ENCODE assay signal across 15 cellular contexts in genomic region chr19:16874250-16874977, GRCh38. TPM values are rescaled to one million over a fixed set of nuclear protein-coding genes. Genes with fewer than 3 reads are reported as not detected.
DNase-seq lines count a peak whose midpoint lies in the region; ATAC-seq, FAIRE-seq and TF ChIP-seq lines count a peak whose summit lies in the region.
"Had no signal": no experiment of that assay in that cellular context is flagged by ENCODE, and none has a peak within 500 bp of the region (broad histone marks: within the 10 kb centered on the region; RNA-seq: fewer than 3 reads in every experiment).

No MANE protein-coding gene starts in this region.

- H3K36me3 ChIP-seq in endothelial cell of umbilical vein (ENCODE audit: control insufficient read depth in 2 of 2, extremely low read depth in 1 of 2, insufficient read depth in 2 of 2, low read length in 2 of 2) (peaks cover 27 to 39% of the 10 kb centered on the region in 2 experiments), subcutaneous abdominal adipose tissue (ENCODE audit: control insufficient read depth in 5 of 5, insufficient read depth in 5 of 5, low read length in 5 of 5) (peaks cover 3 to 80% (median 72%) of the 10 kb centered on the region in 5 donors)

- CTCF ChIA-PET in endothelial cell of umbilical vein (lab: Charles Lee): no interaction called here

- no peaks in the 10 kb centered on the region for H3K9me3 ChIP-seq in endothelial cell of umbilical vein (replicated peaks; ENCODE audit: control insufficient read depth, insufficient read depth, low read length)
- H3K9me3 ChIP-seq in subcutaneous abdominal adipose tissue (ENCODE audit: control insufficient read depth in 5 of 5, low read length in 5 of 5): no peaks in the 10 kb centered on the region
- H3K9me3 ChIP-seq: thoracic aorta had no signal

- H3K27ac ChIP-seq in VCaP (peak overlapping the region; percentile 26; the same call in 1 of the 2 replicates), endothelial cell of umbilical vein (ENCODE audit: insufficient read depth, low read depth, low read length) (peak overlapping the region; percentile 40), subcutaneous abdominal adipose tissue (ENCODE audit: low read depth, low read length) (peak overlapping the region; percentile 32)
- H3K27ac ChIP-seq: thoracic aorta had no signal

- H3K27ac Mint-ChIP-seq in activated T-cell treated with anti-CD3 and anti-CD28 coated beads, Interleukin-2, amount 50 U/mL, for 72 hours: peak overlapping the region; percentile 78

- no peak overlapping the region for H3K9ac ChIP-seq in endothelial cell of umbilical vein (replicated peaks; ENCODE audit: extremely low read depth, insufficient read depth, low read length)
- H3K9ac ChIP-seq in subcutaneous abdominal adipose tissue (ENCODE audit: low read length in 5 of 5): no peak overlapping the region

- TF ChIP-seq POLR2A in endothelial cell of umbilical vein (IDR thresholded peaks at IDR 0.05; ENCODE audit: low read depth, low read length): no peak

- H3K27me3 ChIP-seq in endothelial cell of umbilical vein (ENCODE audit: control insufficient read depth in 2 of 2, insufficient read depth in 2 of 2, low read length in 2 of 2): no peaks in the 10 kb centered on the region
- no peaks in the 10 kb centered on the region for H3K27me3 ChIP-seq in subcutaneous abdominal adipose tissue (ENCODE audit: control insufficient read depth in 5 of 5, insufficient read depth in 4 of 5, low read length in 5 of 5)

- intact Hi-C loops in endothelial cell of umbilical vein (cut with micrococcal nuclease): no loop called here

- POLR2A ChIA-PET in endothelial cell of umbilical vein (lab: Charles Lee): no interaction called here

- peaks cover 27% of the 10 kb centered on the region for H3K4me1 ChIP-seq in endothelial cell of umbilical vein (ENCODE audit: control insufficient read depth, extremely low read depth, insufficient read depth, low read length)
- H3K4me1 ChIP-seq in subcutaneous abdominal adipose tissue (ENCODE audit: control insufficient read depth in 5 of 5, insufficient read depth in 5 of 5, low read length in 5 of 5): peaks cover 0 to 55% (median 24%) of the 10 kb centered on the region in 5 donors

- H3K9me3 Mint-ChIP-seq in activated T-cell treated with anti-CD3 and anti-CD28 coated beads, Interleukin-2, amount 50 U/mL, for 72 hours: peaks cover 0 to 8% of the 10 kb centered on the region in 2 donors
- no peaks in the 10 kb centered on the region for H3K9me3 Mint-ChIP-seq in activated T-cell treated with anti-CD3 and anti-CD28 coated beads, Interleukin-2, amount 50 U/mL, for 4 hours

- no peaks in the 10 kb centered on the region for H3K9me1 ChIP-seq in endothelial cell of umbilical vein (replicated peaks; ENCODE audit: control insufficient read depth, extremely low read depth, insufficient read depth, low read length)

- BruUV-seq in endothelial cell of umbilical vein (replicated peaks; lab: Mats Ljungman, UMichigan): no TSS peak

- H3K36me3 Mint-ChIP-seq in activated T-cell treated with anti-CD3 and anti-CD28 coated beads, Interleukin-2, amount 50 U/mL, for 72 hours (ENCODE audit: insufficient read depth in 2 of 2): peaks cover 7 to 17% of the 10 kb centered on the region in 2 donors
- H3K36me3 Mint-ChIP-seq in activated T-cell treated with anti-CD3 and anti-CD28 coated beads, Interleukin-2, amount 50 U/mL, for 4 hours (ENCODE audit: insufficient read depth): peaks cover 33% of the 10 kb centered on the region

- DNase-seq in activated T-cell treated with anti-CD3 and anti-CD28 coated beads, Interleukin-2, amount 50 U/mL, for 72 hours: no peak
- DNase-seq in activated T-cell treated with anti-CD3 and anti-CD28 coated beads, Interleukin-2, amount 50 U/mL, for 4 hours: no peak
- DNase-seq in endothelial cell of umbilical vein (ENCODE audit: low read depth, low spot score) (no peak), T1000 (lab: John Stamatoyannopoulos, UW) (no peak), hypothalamus (lab: John Stamatoyannopoulos, UW) (no peak)
- DNase-seq: activated CD4-positive, alpha-beta T cell treated with anti-CD3 and anti-CD28 coated beads for 48 hours; hippocampal formation; NCI-H1105 treated with DMSO at 0.1 percent for 48 hours; NCI-H524 treated with DMSO at 0.1 percent for 48 hours; Right ventricle myocardium superior had no signal

- H3K27me3 Mint-ChIP-seq in activated T-cell treated with anti-CD3 and anti-CD28 coated beads, Interleukin-2, amount 50 U/mL, for 72 hours (ENCODE audit: low read depth): no peaks in the 10 kb centered on the region
- no peaks in the 10 kb centered on the region for H3K27me3 Mint-ChIP-seq in activated T-cell treated with anti-CD3 and anti-CD28 coated beads, Interleukin-2, amount 50 U/mL, for 4 hours (ENCODE audit: low read depth)

- no peaks in the 10 kb centered on the region for H4K20me1 ChIP-seq in endothelial cell of umbilical vein (replicated peaks; ENCODE audit: control insufficient read depth, extremely low read depth, insufficient read depth, low read length)

- no peak overlapping the region for H3K4me3 Mint-ChIP-seq in activated T-cell treated with anti-CD3 and anti-CD28 coated beads, Interleukin-2, amount 50 U/mL, for 72 hours
- no peak overlapping the region for H3K4me3 Mint-ChIP-seq in activated T-cell treated with anti-CD3 and anti-CD28 coated beads, Interleukin-2, amount 50 U/mL, for 4 hours

- no peak overlapping the region for H3K4me3 ChIP-seq in endothelial cell of umbilical vein (replicated peaks in 1 of 3; ENCODE audit: insufficient read depth in 1 of 3, low read depth in 1 of 3, low read length in 3 of 3)
- no peak overlapping the region for H3K4me3 ChIP-seq in subcutaneous abdominal adipose tissue (ENCODE audit: low read depth in 1 of 5, low read length in 5 of 5)
- H3K4me3 ChIP-seq: thoracic aorta had no signal

- H3K79me2 ChIP-seq in endothelial cell of umbilical vein (ENCODE audit: control insufficient read depth, insufficient read depth, low read length): peaks cover 27% of the 10 kb centered on the region

- H3K4me2 ChIP-seq in endothelial cell of umbilical vein (ENCODE audit: insufficient read depth, low read length): no peak overlapping the region

- no peak for ATAC-seq in activated T-cell treated with anti-CD3 and anti-CD28 coated beads, Interleukin-2, amount 50 U/mL, for 72 hours (replicated peaks in 1 of 2)
- no peak for ATAC-seq in activated T-cell treated with anti-CD3 and anti-CD28 coated beads, Interleukin-2, amount 50 U/mL, for 4 hours
- ATAC-seq in HG02884 (IDR thresholded peaks at IDR 0.05; ENCODE audit: unreplicated experiment): no peak

- H3K4me1 Mint-ChIP-seq in activated T-cell treated with anti-CD3 and anti-CD28 coated beads, Interleukin-2, amount 50 U/mL, for 72 hours (ENCODE audit: low read depth): peaks cover 5% of the 10 kb centered on the region
- H3K4me1 Mint-ChIP-seq in activated T-cell treated with anti-CD3 and anti-CD28 coated beads, Interleukin-2, amount 50 U/mL, for 4 hours (ENCODE audit: low read depth): peaks cover 9% of the 10 kb centered on the region

- TF ChIP-seq CTCF in VCaP (conservative IDR thresholded peaks at IDR 0.05): no peak
- TF ChIP-seq CTCF in endothelial cell of umbilical vein (IDR thresholded peaks at IDR 0.05; ENCODE audit: extremely low read depth in 1 of 2, insufficient read depth in 1 of 2, low read depth in 1 of 2, low read length in 2 of 2): no peak

- H2AFZ ChIP-seq in endothelial cell of umbilical vein (ENCODE audit: low read depth, low read length): no peak overlapping the region

- peak; percentile 59 for FAIRE-seq in endothelial cell of umbilical vein (lab: Jason Lieb, UNC)

- dilution Hi-C loops in endothelial cell of umbilical vein (cut with MboI; ENCODE audit: extremely low pct_ligation_motif_present, low sequenced_read_pairs): no loop called here

TF ChIP-seq in endothelial cell of umbilical vein, 7 proteins besides CTCF, POLR2A, EP300 and RAD21 (continues in another document):
- TF ChIP-seq FOS (IDR thresholded peaks at IDR 0.05; ENCODE audit: borderline replicate concordance, insufficient read depth, low read length) (no peak), MYC (IDR thresholded peaks at IDR 0.05; ENCODE audit: low read depth, low read length) (no peak), EZH2 (IDR thresholded peaks at IDR 0.05; ENCODE audit: borderline replicate concordance, low read depth, low read length, severe bottlenecking) (no peak), JUN (IDR thresholded peaks at IDR 0.05; ENCODE audit: borderline replicate concordance, insufficient read depth, insufficient read length, low read depth) (no peak), GATA2 (IDR thresholded peaks at IDR 0.05; ENCODE audit: insufficient read depth, insufficient read length, low read depth, low read length) (no peak), POLR2AphosphoS5 (IDR thresholded peaks at IDR 0.05; ENCODE audit: insufficient read depth, low read depth, low read length) (no peak)

RNA-seq across cellular contexts. Expression of gene F2RL3, which starts 14.4 kb away (rescaled TPM):
- not detected for total RNA-seq in activated T-cell treated with anti-CD3 and anti-CD28 coated beads, Interleukin-2, amount 50 U/mL, for 72 hours
- under 1 TPM; 0.05 to 0.24 (median 0.08) TPM for total RNA-seq in activated T-cell treated with anti-CD3 and anti-CD28 coated beads, Interleukin-2, amount 50 U/mL, for 4 hours
- 1.2 TPM in 2 replicates for total RNA-seq in endothelial cell of umbilical vein
- 0.76 and 1.7 TPM in 2 replicates for polyA plus RNA-seq in endothelial cell of umbilical vein
- polyA plus RNA-seq in endothelial cell of umbilical vein (2011; cell fraction: cytosol; rRNA removed): 0.70 and 0.72 TPM in 2 replicates
- polyA plus RNA-seq in endothelial cell of umbilical vein (2011; cell fraction: nucleus; rRNA removed): 0.98 and 1.7 TPM in 2 replicates
- 0.16 TPM in 2 replicates for polyA plus RNA-seq in endothelial cell of umbilical vein (2012)
- 1.4 and 2.7 TPM in 2 replicates for polyA minus RNA-seq in endothelial cell of umbilical vein
- not detected for polyA minus RNA-seq in endothelial cell of umbilical vein (2011; cell fraction: cytosol; rRNA and poly(A)+ RNA removed)
- polyA minus RNA-seq in endothelial cell of umbilical vein (2011; cell fraction: nucleus; rRNA and poly(A)+ RNA removed): 2.5 and 2.6 TPM in 2 replicates
- total RNA-seq: epithelial cell of proximal tubule had no signal

RNA-seq across cellular contexts. Expression of gene SIN3B, which starts 45.2 kb away (rescaled TPM):
- 10 to 100 TPM; 50.7 to 51.1 TPM for total RNA-seq in activated T-cell treated with anti-CD3 and anti-CD28 coated beads, Interleukin-2, amount 50 U/mL, for 72 hours
- total RNA-seq in activated T-cell treated with anti-CD3 and anti-CD28 coated beads, Interleukin-2, amount 50 U/mL, for 4 hours: 10 to 100 TPM; 40.7 to 43.7 (median 41.2) TPM
- total RNA-seq in endothelial cell of umbilical vein: 69.2 and 75.0 TPM in 2 replicates
- polyA plus RNA-seq in endothelial cell of umbilical vein: 42.8 and 46.2 TPM in 2 replicates
- 23.0 and 27.2 TPM in 2 replicates for polyA plus RNA-seq in endothelial cell of umbilical vein (2011; cell fraction: cytosol; rRNA removed)
- 221 and 236 TPM in 2 replicates for polyA plus RNA-seq in endothelial cell of umbilical vein (2011; cell fraction: nucleus; rRNA removed)
- polyA plus RNA-seq in endothelial cell of umbilical vein (2012): 51.5 and 56.1 TPM in 2 replicates
- 57.8 and 62.9 TPM in 2 replicates for polyA minus RNA-seq in endothelial cell of umbilical vein
- 18.3 TPM for polyA minus RNA-seq in endothelial cell of umbilical vein (2011; cell fraction: cytosol; rRNA and poly(A)+ RNA removed)
- 102 and 112 TPM in 2 replicates for polyA minus RNA-seq in endothelial cell of umbilical vein (2011; cell fraction: nucleus; rRNA and poly(A)+ RNA removed)
